ENCODE assay signal across 15 cellular contexts in genomic region chr21:14888202-14888601, GRCh38.
"Had no signal": no experiment of that assay in that cellular context is flagged by ENCODE, and none has a peak within 500 bp of the region (broad histone marks: within the 10 kb centered on the region; RNA-seq: fewer than 3 reads in every experiment).

No MANE protein-coding gene starts in this region.

- H3K4me3 Mint-ChIP-seq: activated naive CD8-positive, alpha-beta T cell treated with anti-CD3 and anti-CD28 coated beads, Interleukin-2, amount 50 U/mL, for 24 hours; T-helper 17 cell; WTC11 had no signal

- H3K9me3 Mint-ChIP-seq: activated naive CD8-positive, alpha-beta T cell treated with anti-CD3 and anti-CD28 coated beads, Interleukin-2, amount 50 U/mL, for 24 hours; WTC11 had no signal

- H3K27me3 Mint-ChIP-seq: activated naive CD8-positive, alpha-beta T cell treated with anti-CD3 and anti-CD28 coated beads, Interleukin-2, amount 50 U/mL, for 24 hours; T-helper 17 cell had no signal

- H3K36me3 ChIP-seq: gastrocnemius medialis, right atrium auricular region had no signal

- H3K36me3 Mint-ChIP-seq: WTC11 had no signal

- H3K27ac ChIP-seq: coronary artery, gastrocnemius medialis, parathyroid adenoma, right atrium auricular region, testis had no signal

- ATAC-seq: activated naive CD8-positive, alpha-beta T cell treated with anti-CD3 and anti-CD28 coated beads, Interleukin-2, amount 50 U/mL, for 24 hours; stimulated activated naive CD8-positive, alpha-beta T cell treated with anti-CD3 and anti-CD28 coated beads, Interleukin-15, Interleukin-2, amounts not matched to agents 100 U/mL and 50 U/mL, for 24 hours; T-helper 17 cell; WTC11 had no signal

- H3K4me3 ChIP-seq: coronary artery, gastrocnemius medialis, right atrium auricular region, smooth muscle cell, testis had no signal

- H3K27me3 ChIP-seq: gastrocnemius medialis, right atrium auricular region, testis had no signal

- DNase-seq: activated CD4-positive, alpha-beta T cell treated with anti-CD3 and anti-CD28 coated beads for 48 hours; activated naive CD4-positive, alpha-beta T cell treated with Interleukin-2 at 50 U/mL for 16 hours; activated naive CD8-positive, alpha-beta T cell treated with anti-CD3 and anti-CD28 coated beads, Interleukin-2, amount 50 U/mL, for 24 hours; effector memory CD4-positive, alpha-beta T cell; gastrocnemius medialis; kidney; midbrain; stimulated activated naive CD8-positive, alpha-beta T cell treated with anti-CD3 and anti-CD28 coated beads, Interleukin-15, Interleukin-2, amounts not matched to agents 100 U/mL and 50 U/mL, for 24 hours; T-helper 17 cell; testis had no signal

- H3K9ac ChIP-seq: parathyroid adenoma had no signal

- H3K4me1 ChIP-seq: parathyroid adenoma, testis had no signal

- H3K27ac Mint-ChIP-seq: activated naive CD8-positive, alpha-beta T cell treated with anti-CD3 and anti-CD28 coated beads, Interleukin-2, amount 50 U/mL, for 24 hours; T-helper 17 cell; WTC11 had no signal
